14 cellular contexts compared by ENCODE assay signal in the genomic region with DNA sequence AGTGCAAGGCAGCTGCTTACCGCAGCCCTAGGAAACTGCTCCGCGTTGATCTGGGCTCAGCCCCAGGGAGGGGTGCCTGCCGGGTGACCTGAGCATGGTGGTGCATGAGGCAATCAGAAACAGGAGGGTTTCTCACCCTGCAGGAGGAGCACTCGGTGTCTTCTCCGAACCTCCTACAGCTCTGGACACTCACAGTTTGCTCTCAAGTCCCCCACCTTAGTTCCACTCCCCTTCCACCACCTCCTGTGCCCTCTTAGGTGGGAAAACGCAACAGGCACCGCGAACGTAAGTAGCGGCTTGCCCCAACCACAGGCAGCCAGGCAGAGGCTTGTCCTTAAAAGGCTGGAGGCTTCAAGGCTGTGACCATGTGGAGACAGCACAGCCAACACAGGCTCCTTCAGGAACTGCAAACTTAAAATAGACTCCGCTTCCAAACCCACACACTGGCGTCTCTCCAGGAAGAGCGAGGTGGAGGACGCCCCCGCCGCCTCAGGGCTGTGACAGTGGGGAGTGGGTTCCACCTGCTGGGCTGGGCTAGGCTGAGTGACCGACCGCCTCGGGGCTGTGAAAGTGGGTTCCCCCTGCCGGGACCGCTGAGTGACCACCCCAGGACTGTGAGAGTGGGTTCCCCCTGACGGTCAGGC.
DNase-seq lines count a peak whose midpoint lies in the region; ATAC-seq and TF ChIP-seq lines count a peak whose summit lies in the region.
"Had no signal": no experiment of that assay in that cellular context is flagged by ENCODE, and none has a peak within 500 bp of the region (broad histone marks: within the 10 kb centered on the region; RNA-seq: fewer than 3 reads in every experiment).

No MANE protein-coding gene starts in this region.

- no peaks in the 10 kb centered on the region for H3K27me3 ChIP-seq in brain microvascular endothelial cell (replicated peaks)
- no peaks in the 10 kb centered on the region for H3K27me3 ChIP-seq in right atrium auricular region
- H3K27me3 ChIP-seq in upper lobe of right lung = no peaks in the 10 kb centered on the region

- peaks cover 0 to 62% of the 10 kb centered on the region in 2 donors for H3K4me1 ChIP-seq in right atrium auricular region
- H3K4me1 ChIP-seq in upper lobe of right lung = peaks cover 5% of the 10 kb centered on the region

- no peak for TF ChIP-seq CTCF in brain microvascular endothelial cell (IDR thresholded peaks at IDR 0.05; ENCODE audit: low read depth, low read length, missing control alignments)
- no peak for TF ChIP-seq CTCF in right atrium auricular region (IDR thresholded peaks at IDR 0.05)
- TF ChIP-seq CTCF in upper lobe of right lung (IDR thresholded peaks at IDR 0.05) = no peak

- in situ Hi-C loops in brain microvascular endothelial cell (cut with HindIII; ENCODE audit: low pct_ligation_motif_present, low sequenced_read_pairs) = no loop called here

- intact Hi-C loops in upper lobe of right lung (cut with DNase I) = no loop called here

- ATAC-seq in upper lobe of right lung (no peak), HG03442 (IDR thresholded peaks at IDR 0.05; ENCODE audit: unreplicated experiment) (no peak)
- ATAC-seq: activated naive CD4-positive, alpha-beta T cell treated with anti-CD3 and anti-CD28 coated beads, Interleukin-2, amount 50 U/mL, for 72 hours; effector memory CD8-positive, alpha-beta T cell had no signal

- H3K36me3 ChIP-seq in brain microvascular endothelial cell (replicated peaks) (no peaks in the 10 kb centered on the region), right atrium auricular region (no peaks in the 10 kb centered on the region), upper lobe of right lung (no peaks in the 10 kb centered on the region)

- H3K27ac ChIP-seq in brain microvascular endothelial cell (no peak overlapping the region), right atrium auricular region (peak overlapping the region; percentile 42 to 79), upper lobe of right lung (no peak overlapping the region)

- H3K9me3 ChIP-seq in right atrium auricular region = no peaks in the 10 kb centered on the region
- no peaks in the 10 kb centered on the region for H3K9me3 ChIP-seq in upper lobe of right lung

- DNase-seq in DMS79 treated with DMSO at 0.1 percent for 48 hours (lab: John Stamatoyannopoulos, UW) = peak; percentile 57
- peak; percentile 20 for DNase-seq in brain microvascular endothelial cell
- DNase-seq in right atrium auricular region (ENCODE audit: low spot score) = no peak
- DNase-seq in putamen (ENCODE audit: low spot score) = peak; percentile 72
- DNase-seq in upper lobe of right lung = no peak
- DNase-seq in iPS-NIHi11 (ENCODE audit: low spot score) = no peak
- DNase-seq in activated naive CD4-positive, alpha-beta T cell treated with Interleukin-2 at 50 U/mL for 16 hours = no peak
- DNase-seq: activated CD4-positive, alpha-beta memory T cell treated with anti-CD3 and anti-CD28 coated beads, Interleukin-2, amount 10 ng/mL, durations not matched to agents 7 days and 5 days; effector memory CD8-positive, alpha-beta T cell; GF-D8; NCI-H1436 treated with DMSO at 0.1 percent for 48 hours; T-helper 2 cell had no signal

- H3K4me3 ChIP-seq in brain microvascular endothelial cell (ENCODE audit: low read depth, low read length) = no peak overlapping the region
- H3K4me3 ChIP-seq in right atrium auricular region = no peak overlapping the region
- H3K4me3 ChIP-seq in upper lobe of right lung = no peak overlapping the region

Comparison
In these comparisons a context has a peak if more than half of its experiments do, and no peak if none do; other contexts are left out.
1. DNase-seq: peak in DMS79 treated with DMSO at 0.1 percent for 48 hours (single experiment), brain microvascular endothelial cell (single experiment) and putamen (single experiment); none in right atrium auricular region (single experiment), upper lobe of right lung (single experiment), iPS-NIHi11 (single experiment) and activated naive CD4-positive, alpha-beta T cell treated with Interleukin-2 at 50 U/mL for 16 hours (single experiment).
2. H3K27ac ChIP-seq: peak in right atrium auricular region (2 of 2); none in brain microvascular endothelial cell (single experiment) and upper lobe of right lung (single experiment).